In genomic region chr13:51262501-51263211, GRCh38 we compare ENCODE assay signal across 1 cellular context.
TF ChIP-seq lines count a peak whose summit lies in the region.

No MANE protein-coding gene starts in this region.

TF ChIP-seq in GM12878, 131 proteins besides CTCF, POLR2A, EP300 and RAD21:
- no peak for TF ChIP-seq RAD51 (IDR thresholded peaks at IDR 0.05)
- TF ChIP-seq ZNF622 (IDR thresholded peaks at IDR 0.05), result no peak
- TF ChIP-seq TCF7 (IDR thresholded peaks at IDR 0.05; ENCODE audit: borderline replicate concordance), result no peak
- TF ChIP-seq NFXL1 (IDR thresholded peaks at IDR 0.05; ENCODE audit: borderline replicate concordance), result no peak
- no peak for TF ChIP-seq ZNF207 (IDR thresholded peaks at IDR 0.05; ENCODE audit: borderline replicate concordance)
- TF ChIP-seq CBFB (IDR thresholded peaks at IDR 0.05; ENCODE audit: low read depth), result no peak
- no peak for TF ChIP-seq BCL11A (IDR thresholded peaks at IDR 0.05; ENCODE audit: low read depth, low read length)
- TF ChIP-seq PML (IDR thresholded peaks at IDR 0.05; ENCODE audit: low read length), result no peak
- no peak for TF ChIP-seq ATF2 (IDR thresholded peaks at IDR 0.05; ENCODE audit: low read length)
- TF ChIP-seq PKNOX1 (IDR thresholded peaks at IDR 0.05), result no peak
- TF ChIP-seq JUNB (IDR thresholded peaks at IDR 0.05), result no peak
- TF ChIP-seq ATF7 (IDR thresholded peaks at IDR 0.05; ENCODE audit: low read depth), result no peak
- no peak for TF ChIP-seq GATAD2B (conservative IDR thresholded peaks at IDR 0.05; ENCODE audit: low read depth)
- TF ChIP-seq RFX5 (IDR thresholded peaks at IDR 0.05; ENCODE audit: low read depth, low read length), result no peak
- TF ChIP-seq MYB (IDR thresholded peaks at IDR 0.05; ENCODE audit: borderline replicate concordance, low read depth, low read length), result no peak
- TF ChIP-seq SMAD5 (IDR thresholded peaks at IDR 0.05; ENCODE audit: low read depth), result no peak
- TF ChIP-seq EGR1 (IDR thresholded peaks at IDR 0.05; ENCODE audit: borderline replicate concordance in 1 of 2, low read depth in 2 of 2, low read length in 2 of 2), result no peak
- no peak for TF ChIP-seq ESRRA (IDR thresholded peaks at IDR 0.05; ENCODE audit: low read length)
